Comparison of ENCODE assay signal across 8 cellular contexts in the genomic region with DNA sequence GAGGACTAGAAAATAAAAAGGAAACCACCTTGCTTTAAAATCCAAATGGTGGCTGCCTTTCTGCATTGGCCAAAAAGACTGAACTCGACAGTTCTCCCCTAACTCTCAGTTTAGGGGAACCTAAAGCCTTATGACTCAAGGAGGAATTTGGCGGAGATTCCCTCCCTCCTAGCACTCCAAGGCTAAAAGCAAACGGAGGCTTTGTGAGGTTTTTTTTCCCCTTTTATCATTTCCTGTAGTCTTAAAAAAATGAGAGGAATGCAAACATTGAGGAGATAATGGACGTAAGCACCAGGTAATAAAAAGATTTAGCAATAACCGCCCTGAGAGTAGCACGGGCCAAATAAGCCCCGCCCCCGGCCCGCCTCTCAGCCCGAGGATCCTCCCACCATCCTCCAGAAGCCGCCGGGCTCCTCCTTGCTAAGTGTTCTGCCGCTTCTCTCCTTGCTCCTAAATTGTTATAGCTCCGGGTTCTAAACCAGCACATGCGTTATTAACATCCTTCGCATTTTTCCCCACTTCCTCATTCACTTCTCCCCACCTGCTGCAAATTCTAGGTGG. TPM values are rescaled to one million over a fixed set of nuclear protein-coding genes. Genes with fewer than 3 reads are reported as not detected.
A peak's percentile ranks its signal among the peaks of the same experiment; 100 is the strongest.
DNase-seq lines count a peak whose midpoint lies in the region; ATAC-seq and TF ChIP-seq lines count a peak whose summit lies in the region.

No MANE protein-coding gene starts in this region.

- peaks cover 12% of the 10 kb centered on the region for H3F3A ChIP-seq in SK-N-SH (replicated peaks; ENCODE audit: insufficient read depth)

- H3K27me3 ChIP-seq in CD4-positive, CD25-positive, alpha-beta regulatory T cell (ENCODE audit: control insufficient read depth, insufficient read depth, low read length) = peaks cover 9% of the 10 kb centered on the region
- no peaks in the 10 kb centered on the region for H3K27me3 ChIP-seq in SK-N-SH (ENCODE audit: insufficient read depth)
- no peaks in the 10 kb centered on the region for H3K27me3 ChIP-seq in heart right ventricle

- TF ChIP-seq CTCF in SK-N-SH (IDR thresholded peaks at IDR 0.05) (no peak), heart right ventricle (IDR thresholded peaks at IDR 0.05) (no peak)

- peaks cover 7 to 24% (median 15%) of the 10 kb centered on the region in 4 donors for H3K4me1 Mint-ChIP-seq in CD4-positive, CD25-positive, alpha-beta regulatory T cell
- peaks cover 22% of the 10 kb centered on the region for H3K4me1 Mint-ChIP-seq in activated naive CD8-positive, alpha-beta T cell treated with anti-CD3 and anti-CD28 coated beads for 36 hours

- H3K9me3 Mint-ChIP-seq in CD4-positive, CD25-positive, alpha-beta regulatory T cell = no peaks in the 10 kb centered on the region
- no peaks in the 10 kb centered on the region for H3K9me3 Mint-ChIP-seq in activated naive CD8-positive, alpha-beta T cell treated with anti-CD3 and anti-CD28 coated beads for 36 hours

- no peak for TF ChIP-seq RAD21 in SK-N-SH (IDR thresholded peaks at IDR 0.05; ENCODE audit: low read length)

- no peaks in the 10 kb centered on the region for H3K9me2 ChIP-seq in SK-N-SH

- peak; percentile 8 to 69 (median 16) for DNase-seq in CD4-positive, CD25-positive, alpha-beta regulatory T cell
- peak; percentile 94 for DNase-seq in HPDE6-E6E7 (ENCODE audit: extremely low spot score)
- peak; percentile 84 for DNase-seq in SK-N-SH
- peak; percentile 28 for DNase-seq in activated naive CD8-positive, alpha-beta T cell treated with anti-CD3 and anti-CD28 coated beads for 36 hours
- DNase-seq in heart right ventricle = peak; percentile 77 to 81
- peak; percentile 57 for DNase-seq in retina

- no peak overlapping the region for H3K27ac Mint-ChIP-seq in CD4-positive, CD25-positive, alpha-beta regulatory T cell
- H3K27ac Mint-ChIP-seq in activated naive CD8-positive, alpha-beta T cell treated with anti-CD3 and anti-CD28 coated beads for 36 hours = no peak overlapping the region

- CTCF ChIA-PET in SK-N-SH (lab: Yijun Ruan, JAX) = interaction anchor here (1.2 to 2.4 kb wide), 2 partner anchors 13 to 193 kb away, joined by 3 to 9 read pairs; a partner anchor contains a TSS

- H3K4me3 Mint-ChIP-seq in CD4-positive, CD25-positive, alpha-beta regulatory T cell = peak overlapping the region in 2 of 4 donors; percentile 34 to 41
- H3K4me3 Mint-ChIP-seq in activated naive CD8-positive, alpha-beta T cell treated with anti-CD3 and anti-CD28 coated beads for 36 hours = peak overlapping the region; percentile 49

- TF ChIP-seq EP300 in SK-N-SH (IDR thresholded peaks at IDR 0.05; ENCODE audit: borderline replicate concordance in 1 of 2, low read depth in 1 of 2, low read length in 1 of 2) = no peak

- H2AFZ ChIP-seq in SK-N-SH (ENCODE audit: low read depth) = peak overlapping the region; percentile 89

- H3K4me3 ChIP-seq in CD4-positive, CD25-positive, alpha-beta regulatory T cell (ENCODE audit: low read depth, low read length) = no peak overlapping the region
- H3K4me3 ChIP-seq in SK-N-SH (ENCODE audit: low read depth in 2 of 2, low read length in 1 of 2) = peak overlapping the region; percentile 21 to 49
- peak overlapping the region in 6 of 10 donors; percentile 3 to 32 (median 26) for H3K4me3 ChIP-seq in heart right ventricle

- no peak overlapping the region for H3K27ac ChIP-seq in CD4-positive, CD25-positive, alpha-beta regulatory T cell (ENCODE audit: insufficient read depth, low read length, poor library complexity, severe bottlenecking)
- H3K27ac ChIP-seq in SK-N-SH (ENCODE audit: low read depth in 2 of 2, low read length in 1 of 2) (no peak overlapping the region), heart right ventricle (peak overlapping the region in 1 of 10 donors; percentile 51)

- WGBS in SK-N-SH (ENCODE audit: low lambda C conversion rate) = 3% methylated on average over 16 of the region's 16 CpGs
- WGBS in heart right ventricle, 2 donors = 8 to 14% methylated on average over 16 of the region's 16 CpGs

- no peaks in the 10 kb centered on the region for H3K36me3 ChIP-seq in CD4-positive, CD25-positive, alpha-beta regulatory T cell (ENCODE audit: control insufficient read depth, insufficient read depth, low read length)
- H3K36me3 ChIP-seq in SK-N-SH (replicated peaks in 1 of 2; ENCODE audit: control insufficient read depth in 1 of 2, insufficient read depth in 2 of 2, low read length in 1 of 2) (no peaks in the 10 kb centered on the region), heart right ventricle (no peaks in the 10 kb centered on the region)

- H3K27me3 Mint-ChIP-seq in CD4-positive, CD25-positive, alpha-beta regulatory T cell = peaks cover 53% of the 10 kb centered on the region
- peaks cover 54% of the 10 kb centered on the region for H3K27me3 Mint-ChIP-seq in activated naive CD8-positive, alpha-beta T cell treated with anti-CD3 and anti-CD28 coated beads for 36 hours

- POLR2A ChIA-PET in SK-N-SH (lab: Yijun Ruan, JAX) = no interaction called here

- H4K20me1 ChIP-seq in SK-N-SH (ENCODE audit: insufficient read depth) = no peaks in the 10 kb centered on the region

- H3K4me1 ChIP-seq in CD4-positive, CD25-positive, alpha-beta regulatory T cell (ENCODE audit: control insufficient read depth, insufficient read depth, low read length, poor library complexity, severe bottlenecking) = peaks cover 23% of the 10 kb centered on the region
- H3K4me1 ChIP-seq in SK-N-SH (ENCODE audit: control insufficient read depth in 1 of 2, insufficient read depth in 2 of 2, low read depth in 1 of 2, low read length in 1 of 2) (peaks cover 11 to 29% of the 10 kb centered on the region in 2 experiments; a peak in 3 of 4 replicates), heart right ventricle (peaks cover 4 to 60% (median 45%) of the 10 kb centered on the region in 9 donors)

- H3K9me3 ChIP-seq in CD4-positive, CD25-positive, alpha-beta regulatory T cell (ENCODE audit: control insufficient read depth in 2 of 2, low read length in 2 of 2) = no peaks in the 10 kb centered on the region
- no peaks in the 10 kb centered on the region for H3K9me3 ChIP-seq in SK-N-SH
- H3K9me3 ChIP-seq in heart right ventricle = no peaks in the 10 kb centered on the region

- no peak overlapping the region for H3K9ac ChIP-seq in SK-N-SH

- no peaks in the 10 kb centered on the region for H3K36me3 Mint-ChIP-seq in CD4-positive, CD25-positive, alpha-beta regulatory T cell
- no peaks in the 10 kb centered on the region for H3K36me3 Mint-ChIP-seq in activated naive CD8-positive, alpha-beta T cell treated with anti-CD3 and anti-CD28 coated beads for 36 hours

- no peaks in the 10 kb centered on the region for H3K79me2 ChIP-seq in SK-N-SH (ENCODE audit: insufficient read depth)

- peak in 1 of 2 donors; percentile 25 for ATAC-seq in CD4-positive, CD25-positive, alpha-beta regulatory T cell (ENCODE audit: low read depth in 2 of 2)
- peak in 7 of 8 donors; percentile 42 to 68 (median 57) for ATAC-seq in heart right ventricle
- no peak for ATAC-seq in GM21619 (IDR thresholded peaks at IDR 0.05; ENCODE audit: unreplicated experiment)
- no peak for ATAC-seq in HG03097 (IDR thresholded peaks at IDR 0.05; ENCODE audit: low FRiP score, unreplicated experiment)

- intact Hi-C loops in heart right ventricle (cut with DNase I) = no loop called here

- H3K4me2 ChIP-seq in SK-N-SH = peak overlapping the region; percentile 74

TF ChIP-seq in SK-N-SH, 30 proteins besides CTCF, POLR2A, EP300 and RAD21 (continues in another document):
- TF ChIP-seq GATA2 (CRISPR knock-in tag; IDR thresholded peaks at IDR 0.05) (no peak), MEF2A (IDR thresholded peaks at IDR 0.05; ENCODE audit: borderline replicate concordance, low read depth) (no peak), GABPA (IDR thresholded peaks at IDR 0.05; ENCODE audit: low read depth) (no peak), TCF12 (IDR thresholded peaks at IDR 0.05) (no peak), FOXJ3 (CRISPR knock-in tag; IDR thresholded peaks at IDR 0.05) (no peak), YY1 (IDR thresholded peaks at IDR 0.05; ENCODE audit: low read depth) (no peak), FOXM1 (IDR thresholded peaks at IDR 0.05; ENCODE audit: low read depth) (no peak), POLR2AphosphoS5 (IDR thresholded peaks at IDR 0.05; ENCODE audit: low read depth, low read length) (no peak)
- TF ChIP-seq, protein P1, sequence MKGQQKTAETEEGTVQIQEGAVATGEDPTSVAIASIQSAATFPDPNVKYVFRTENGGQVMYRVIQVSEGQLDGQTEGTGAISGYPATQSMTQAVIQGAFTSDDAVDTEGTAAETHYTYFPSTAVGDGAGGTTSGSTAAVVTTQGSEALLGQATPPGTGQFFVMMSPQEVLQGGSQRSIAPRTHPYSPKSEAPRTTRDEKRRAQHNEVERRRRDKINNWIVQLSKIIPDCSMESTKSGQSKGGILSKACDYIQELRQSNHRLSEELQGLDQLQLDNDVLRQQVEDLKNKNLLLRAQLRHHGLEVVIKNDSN (IDR thresholded peaks at IDR 0.05; ENCODE audit: borderline replicate concordance, low read depth) = no peak
- TF ChIP-seq, protein P2, sequence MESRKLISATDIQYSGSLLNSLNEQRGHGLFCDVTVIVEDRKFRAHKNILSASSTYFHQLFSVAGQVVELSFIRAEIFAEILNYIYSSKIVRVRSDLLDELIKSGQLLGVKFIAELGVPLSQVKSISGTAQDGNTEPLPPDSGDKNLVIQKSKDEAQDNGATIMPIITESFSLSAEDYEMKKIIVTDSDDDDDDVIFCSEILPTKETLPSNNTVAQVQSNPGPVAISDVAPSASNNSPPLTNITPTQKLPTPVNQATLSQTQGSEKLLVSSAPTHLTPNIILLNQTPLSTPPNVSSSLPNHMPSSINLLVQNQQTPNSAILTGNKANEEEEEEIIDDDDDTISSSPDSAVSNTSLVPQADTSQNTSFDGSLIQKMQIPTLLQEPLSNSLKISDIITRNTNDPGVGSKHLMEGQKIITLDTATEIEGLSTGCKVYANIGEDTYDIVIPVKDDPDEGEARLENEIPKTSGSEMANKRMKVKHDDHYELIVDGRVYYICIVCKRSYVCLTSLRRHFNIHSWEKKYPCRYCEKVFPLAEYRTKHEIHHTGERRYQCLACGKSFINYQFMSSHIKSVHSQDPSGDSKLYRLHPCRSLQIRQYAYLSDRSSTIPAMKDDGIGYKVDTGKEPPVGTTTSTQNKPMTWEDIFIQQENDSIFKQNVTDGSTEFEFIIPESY (IDR thresholded peaks at IDR 0.05; ENCODE audit: borderline replicate concordance, low read depth) = no peak
- TF ChIP-seq, protein P3, sequence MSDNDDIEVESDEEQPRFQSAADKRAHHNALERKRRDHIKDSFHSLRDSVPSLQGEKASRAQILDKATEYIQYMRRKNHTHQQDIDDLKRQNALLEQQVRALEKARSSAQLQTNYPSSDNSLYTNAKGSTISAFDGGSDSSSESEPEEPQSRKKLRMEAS (IDR thresholded peaks at IDR 0.05; ENCODE audit: low read depth) = no peak

RNA-seq across cellular contexts. Expression of a gene that starts 5.8 kb away (rescaled TPM):
- 1.2 TPM for total RNA-seq in CD4-positive, CD25-positive, alpha-beta regulatory T cell
- not detected for polyA plus RNA-seq in CD4-positive, CD25-positive, alpha-beta regulatory T cell
- 65.4 and 68.0 TPM in 2 replicates for polyA plus RNA-seq in SK-N-SH (2012; rRNA removed)
- polyA plus RNA-seq in SK-N-SH (2012; cell fraction: cytosol; rRNA removed) = 24.2 and 42.8 TPM in 2 replicates
- polyA plus RNA-seq in SK-N-SH (2012; cell fraction: nucleus; rRNA removed) = 132 and 135 TPM in 2 replicates
- total RNA-seq in activated naive CD8-positive, alpha-beta T cell treated with anti-CD3 and anti-CD28 coated beads for 36 hours = 1 to 10 TPM; 1.2 to 1.3 TPM
- 10 to 100 TPM; 42.5 to 91.4 (median 63.5) TPM for total RNA-seq in heart right ventricle
- polyA plus RNA-seq in heart right ventricle = 10 to 100 TPM; 47.4 to 97.4 TPM

Comparison
In these comparisons a context has a peak if more than half of its experiments do, and no peak if none do; other contexts are left out.
1. ATAC-seq: peak in heart right ventricle (7 of 8); none in GM21619 (single experiment) and HG03097 (single experiment).
2. DNase-seq: peak in every context shown above with its lines; median percentile 94 in HPDE6-E6E7; 84 in SK-N-SH; 79 in heart right ventricle; 57 in retina; 28 in activated naive CD8-positive, alpha-beta T cell treated with anti-CD3 and anti-CD28 coated beads for 36 hours; 16 in CD4-positive, CD25-positive, alpha-beta regulatory T cell.
3. RNA of a gene that starts 5.8 kb away (total RNA-seq): 42.5 to 91.4 TPM in heart right ventricle; 1.2 to 1.3 TPM in activated naive CD8-positive, alpha-beta T cell treated with anti-CD3 and anti-CD28 coated beads for 36 hours and 1.2 TPM in CD4-positive, CD25-positive, alpha-beta regulatory T cell (single experiment); every median in the first group is over 10 times any median in the second.